Comparison of ENCODE assay signal across 8 cellular contexts in the genomic region with DNA sequence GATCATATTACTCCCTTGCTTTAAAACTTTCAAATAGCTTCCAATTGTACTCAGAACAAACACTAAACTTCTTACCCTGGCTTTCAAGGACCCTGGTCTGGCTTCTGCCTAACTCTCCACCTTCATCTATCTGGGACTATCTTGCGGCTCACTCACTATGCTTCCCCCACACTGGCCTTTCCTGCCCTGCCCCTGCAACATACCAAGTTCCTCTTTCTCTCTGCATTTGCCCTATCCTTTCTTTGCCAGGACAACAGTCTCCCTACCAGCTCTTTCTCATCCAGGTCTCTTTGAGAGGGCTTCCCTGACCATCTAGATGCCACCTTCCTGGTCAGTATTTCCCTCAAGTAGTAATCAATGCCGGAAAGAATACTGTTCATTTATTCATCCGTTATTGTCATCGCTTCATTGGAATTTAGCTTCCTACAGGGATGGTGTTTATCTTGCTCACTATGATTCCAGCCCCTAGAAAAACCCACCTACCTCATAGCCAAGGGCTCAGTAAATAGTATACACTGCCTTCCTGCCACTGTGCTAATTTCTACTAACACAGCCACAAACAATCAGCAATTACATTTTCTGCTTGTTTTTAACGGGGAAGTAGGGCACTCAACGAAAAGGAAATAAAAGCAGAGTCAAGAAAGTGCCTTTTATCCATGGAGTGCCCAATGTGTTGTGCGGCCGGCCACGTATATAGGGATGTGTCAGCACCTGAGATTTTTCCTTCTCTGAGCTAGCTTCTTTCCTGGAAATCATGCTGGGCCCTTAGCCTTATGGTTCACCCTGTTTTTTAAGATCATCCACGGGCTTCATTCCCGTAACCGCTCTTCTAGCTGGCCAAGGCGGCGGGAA. TPM values are rescaled to one million over a fixed set of nuclear protein-coding genes. Genes with fewer than 3 reads are reported as not detected.
DNase-seq lines count a peak whose midpoint lies in the region; ATAC-seq, FAIRE-seq and TF ChIP-seq lines count a peak whose summit lies in the region.

No MANE protein-coding gene starts in this region.

- DNase-seq in WERI-Rb-1 (no peak), kidney (no peak), upper lobe of left lung (no peak), foreskin melanocyte (no peak), HFFc6 (no peak)

- no peaks in the 10 kb centered on the region; the same call in 1 of the 2 replicates for H3K27me3 Mint-ChIP-seq in HFFc6 (ENCODE audit: insufficient read depth)

- TF ChIP-seq EP300 in upper lobe of left lung (IDR thresholded peaks at IDR 0.05), result peak in 1 of 4 donors; percentile 68

- H3K36me3 ChIP-seq in ACC112 (ENCODE audit: insufficient read depth, low read length) (no peaks in the 10 kb centered on the region), WERI-Rb-1 (no peaks in the 10 kb centered on the region; the same call in 1 of the 2 replicates), kidney (ENCODE audit: control insufficient read depth in 1 of 2, insufficient read depth in 2 of 2, low read length in 2 of 2) (no peaks in the 10 kb centered on the region), upper lobe of left lung (no peaks in the 10 kb centered on the region)

- TF ChIP-seq CTCF in WERI-Rb-1 (IDR thresholded peaks at IDR 0.05; ENCODE audit: low read depth, low read length), result no peak
- no peak for TF ChIP-seq CTCF in kidney (IDR thresholded peaks at IDR 0.05; ENCODE audit: borderline replicate concordance, extremely low read depth, insufficient read depth)
- TF ChIP-seq CTCF in upper lobe of left lung (IDR thresholded peaks at IDR 0.05), result no peak
- TF ChIP-seq CTCF in HFFc6 (IDR thresholded peaks at IDR 0.05), result no peak

- intact Hi-C loops in kidney (cut with DNase I), result no loop called here

- FAIRE-seq in kidney (lab: Jason Lieb, UNC), result no peak

- TF ChIP-seq POLR2A in upper lobe of left lung (IDR thresholded peaks at IDR 0.05), result no peak

- peaks cover 37% of the 10 kb centered on the region for H3K79me2 ChIP-seq in ACC112 (ENCODE audit: control insufficient read depth, insufficient read depth, low read length, unreplicated experiment)

- H3K9me3 ChIP-seq in WERI-Rb-1 (ENCODE audit: severe bottlenecking) (no peaks in the 10 kb centered on the region), kidney (ENCODE audit: control insufficient read depth in 1 of 2, low read length in 2 of 2) (no peaks in the 10 kb centered on the region), upper lobe of left lung (no peaks in the 10 kb centered on the region)

- H3K27ac ChIP-seq in ACC112 (ENCODE audit: low read depth, low read length) (peak overlapping the region; percentile 87), WERI-Rb-1 (peak overlapping the region; percentile 98), kidney (ENCODE audit: low read depth in 2 of 2, low read length in 2 of 2) (peak overlapping the region; percentile 87 to 95), upper lobe of left lung (peak overlapping the region; percentile 79 to 93 (median 84))

- WGBS in upper lobe of left lung, 2 donors, result 16 to 24% methylated on average over 9 to 14 of the region's 14 CpGs

- H3K4me1 Mint-ChIP-seq in HFFc6 (ENCODE audit: low read depth), result peaks cover 27% of the 10 kb centered on the region

- H3K4me3 Mint-ChIP-seq in HFFc6, result no peak overlapping the region

- peak overlapping the region; percentile 43 to 76 for H3K9ac ChIP-seq in kidney (ENCODE audit: low read length in 2 of 2)

- H3K27me3 ChIP-seq in ACC112 (ENCODE audit: insufficient read depth, low read length) (no peaks in the 10 kb centered on the region), WERI-Rb-1 (ENCODE audit: insufficient read depth, low read depth, severe bottlenecking) (no peaks in the 10 kb centered on the region), upper lobe of left lung (no peaks in the 10 kb centered on the region)

- no peaks in the 10 kb centered on the region for H3K9me3 Mint-ChIP-seq in HFFc6

- H3K4me3 ChIP-seq in ACC112 (ENCODE audit: low read depth, low read length) (peak overlapping the region; percentile 84), WERI-Rb-1 (ENCODE audit: low read depth, low read length) (peak overlapping the region; percentile 67), kidney (ENCODE audit: low read length in 2 of 2) (peak overlapping the region; percentile 94 to 98), upper lobe of left lung (peak overlapping the region; percentile 40 to 78 (median 70))

- no peak overlapping the region for H3K27ac Mint-ChIP-seq in HFFc6

- peak overlapping the region; percentile 93 for H2AFZ ChIP-seq in ACC112 (ENCODE audit: low read length, unreplicated experiment)

- peaks cover 19% of the 10 kb centered on the region for H3K4me1 ChIP-seq in ACC112 (ENCODE audit: control insufficient read depth, insufficient read depth, low read length, unreplicated experiment)
- peaks cover 2 to 12% of the 10 kb centered on the region in 2 donors for H3K4me1 ChIP-seq in kidney (ENCODE audit: control insufficient read depth in 1 of 2, insufficient read depth in 1 of 2, low read depth in 1 of 2, low read length in 2 of 2)
- peaks cover 7 to 21% (median 13%) of the 10 kb centered on the region in 4 donors for H3K4me1 ChIP-seq in upper lobe of left lung

- no peaks in the 10 kb centered on the region; the same call in 1 of the 2 replicates for H3K36me3 Mint-ChIP-seq in HFFc6 (ENCODE audit: low read depth)

- ATAC-seq in GM18909 (IDR thresholded peaks at IDR 0.05; ENCODE audit: poor library complexity, unreplicated experiment), result peak; percentile 18
- peak; percentile 16 for ATAC-seq in HG03175 (IDR thresholded peaks at IDR 0.05; ENCODE audit: unreplicated experiment)
- ATAC-seq in upper lobe of left lung (ENCODE audit: low FRiP score in 2 of 2), result peak; percentile 13 to 80

RNA-seq across cellular contexts. Expression of gene CDC7, which starts 0.5 kb away (rescaled TPM):
- total RNA-seq in kidney, result 3.2 TPM
- 1.4 TPM for polyA plus RNA-seq in kidney (ENCODE audit: insufficient read depth, low read depth, low replicate concordance)
- total RNA-seq in upper lobe of left lung, result 1 to 10 TPM; 1.6 to 6.2 (median 2.6) TPM
- 1 to 10 TPM; 3.6 to 8.7 (median 7.5) TPM for total RNA-seq in HFFc6 (2021; fragmentation: NEBNext Ultra II Directional; extraction: Animal tissue kit (Norgen Biotek cat#: 25700))
